Comparison of ENCODE assay signal across 19 cellular contexts in the genomic region with DNA sequence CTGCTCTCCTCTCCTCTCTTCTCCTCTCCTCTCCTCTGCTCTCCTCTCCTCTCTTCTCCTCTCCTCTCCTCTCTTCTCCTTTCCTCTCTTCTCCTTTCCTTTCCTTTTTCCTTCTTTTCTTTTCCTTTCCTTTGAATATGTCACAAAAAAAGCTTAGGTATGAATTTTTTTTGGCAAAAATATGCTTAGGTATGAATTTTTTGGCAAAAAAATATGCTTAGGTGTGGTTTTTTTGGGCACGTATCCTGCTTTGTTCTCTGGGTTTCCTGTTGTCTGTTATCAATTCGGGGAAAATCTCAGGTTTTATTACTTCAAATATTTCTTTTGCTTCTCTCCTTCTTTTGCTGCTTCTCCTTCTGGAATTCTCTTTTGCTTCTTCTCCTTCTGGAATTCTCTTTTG.
DNase-seq lines count a peak whose midpoint lies in the region; ATAC-seq, FAIRE-seq and TF ChIP-seq lines count a peak whose summit lies in the region.
"Had no signal": no experiment of that assay in that cellular context is flagged by ENCODE, and none has a peak within 500 bp of the region (broad histone marks: within the 10 kb centered on the region; RNA-seq: fewer than 3 reads in every experiment).

No MANE protein-coding gene starts in this region.

- no peaks in the 10 kb centered on the region for H3K9me3 ChIP-seq in A549
- no peaks in the 10 kb centered on the region for H3K9me3 ChIP-seq in CD4-positive, CD25-positive, alpha-beta regulatory T cell (ENCODE audit: control insufficient read depth in 2 of 2, low read length in 2 of 2)
- no peaks in the 10 kb centered on the region for H3K9me3 ChIP-seq in T-helper 17 cell (ENCODE audit: control insufficient read depth, low read length, poor library complexity, severe bottlenecking)
- H3K9me3 ChIP-seq in naive thymus-derived CD4-positive, alpha-beta T cell (ENCODE audit: control insufficient read depth in 2 of 3, low read length in 3 of 3): no peaks in the 10 kb centered on the region
- H3K9me3 ChIP-seq in gastrocnemius medialis: no peaks in the 10 kb centered on the region
- H3K9me3 ChIP-seq: BLaER1 treated with 17β-estradiol and CSF1 and Interleukin-3, amounts not matched to agents 10 nM and 100 nM had no signal

- in situ Hi-C loops in gastrocnemius medialis (cut with MboI; ENCODE audit: low sequenced_read_pairs in 4 of 4): no loop called here

- H3K4me1 Mint-ChIP-seq in CD4-positive, CD25-positive, alpha-beta regulatory T cell: peaks cover 0 to 14% (median 5%) of the 10 kb centered on the region in 4 donors
- H3K4me1 Mint-ChIP-seq in T-helper 17 cell: peaks cover 18% of the 10 kb centered on the region
- peaks cover 5 to 31% (median 22%) of the 10 kb centered on the region in 7 donors for H3K4me1 Mint-ChIP-seq in naive thymus-derived CD4-positive, alpha-beta T cell
- H3K4me1 Mint-ChIP-seq in activated CD8-positive, alpha-beta T cell treated with anti-CD3 and anti-CD28 coated beads, Interleukin-2, amount 10 ng/mL, durations not matched to agents 7 days and 5 days (ENCODE audit: low read depth): peaks cover 11% of the 10 kb centered on the region
- H3K4me1 Mint-ChIP-seq: B cell, IgD-negative memory B cell had no signal

- H3K27ac ChIP-seq in A549: no peak overlapping the region
- H3K27ac ChIP-seq in CD4-positive, CD25-positive, alpha-beta regulatory T cell (ENCODE audit: insufficient read depth, low read length, poor library complexity, severe bottlenecking): no peak overlapping the region
- H3K27ac ChIP-seq in naive thymus-derived CD4-positive, alpha-beta T cell (ENCODE audit: low read depth, low read length): no peak overlapping the region
- H3K27ac ChIP-seq in gastrocnemius medialis: no peak overlapping the region
- H3K27ac ChIP-seq: BLaER1 treated with 17β-estradiol and CSF1 and Interleukin-3, amounts not matched to agents 10 nM and 100 nM had no signal

- POLR2A ChIA-PET in A549 (lab: Yijun Ruan, JAX): no interaction called here
- POLR2A ChIA-PET in naive thymus-derived CD4-positive, alpha-beta T cell (lab: Charles Lee): interaction anchor here (0.6 kb wide), 1 partner anchor 246 kb away, joined by 3 read pairs; no protein-coding TSS in a partner anchor
- POLR2A ChIA-PET in activated CD8-positive, alpha-beta T cell treated with anti-CD3 and anti-CD28 coated beads, Interleukin-2, amount 10 ng/mL, durations not matched to agents 7 days and 5 days (lab: Charles Lee): no interaction called here

- peaks cover 5% of the 10 kb centered on the region for H3K27me3 ChIP-seq in CD4-positive, CD25-positive, alpha-beta regulatory T cell (ENCODE audit: control insufficient read depth, insufficient read depth, low read length)
- H3K27me3 ChIP-seq in naive thymus-derived CD4-positive, alpha-beta T cell (ENCODE audit: control insufficient read depth in 2 of 2, insufficient read depth in 2 of 2, low read length in 2 of 2): peaks cover 0 to 4% of the 10 kb centered on the region in 2 donors
- H3K27me3 ChIP-seq in gastrocnemius medialis: no peaks in the 10 kb centered on the region

- no peak overlapping the region for H3K4me3 Mint-ChIP-seq in CD4-positive, CD25-positive, alpha-beta regulatory T cell
- H3K4me3 Mint-ChIP-seq in T-helper 17 cell: peak overlapping the region; percentile 62
- peak overlapping the region in 7 of 10 donors; percentile 11 to 71 (median 45) for H3K4me3 Mint-ChIP-seq in naive thymus-derived CD4-positive, alpha-beta T cell
- H3K4me3 Mint-ChIP-seq in activated CD8-positive, alpha-beta T cell treated with anti-CD3 and anti-CD28 coated beads, Interleukin-2, amount 10 ng/mL, durations not matched to agents 7 days and 5 days: no peak overlapping the region
- H3K4me3 Mint-ChIP-seq: B cell, GM23338 had no signal

- peaks cover 10% of the 10 kb centered on the region; the same call in 1 of the 3 replicates for H3K4me1 ChIP-seq in A549
- no peaks in the 10 kb centered on the region for H3K4me1 ChIP-seq in CD4-positive, CD25-positive, alpha-beta regulatory T cell (ENCODE audit: control insufficient read depth, insufficient read depth, low read length, poor library complexity, severe bottlenecking)
- H3K4me1 ChIP-seq in naive thymus-derived CD4-positive, alpha-beta T cell (ENCODE audit: control insufficient read depth in 2 of 2, insufficient read depth in 2 of 2, low read length in 2 of 2): peaks cover 3 to 16% of the 10 kb centered on the region in 2 donors
- H3K4me1 ChIP-seq in gastrocnemius medialis: no peaks in the 10 kb centered on the region

- H3K27ac Mint-ChIP-seq in CD4-positive, CD25-positive, alpha-beta regulatory T cell: peak overlapping the region in 2 of 3 donors; percentile 60 to 83
- H3K27ac Mint-ChIP-seq in T-helper 17 cell: peak overlapping the region; percentile 3
- peak overlapping the region in 5 of 9 donors; percentile 5 to 57 (median 43) for H3K27ac Mint-ChIP-seq in naive thymus-derived CD4-positive, alpha-beta T cell
- no peak overlapping the region for H3K27ac Mint-ChIP-seq in activated CD8-positive, alpha-beta T cell treated with anti-CD3 and anti-CD28 coated beads, Interleukin-2, amount 10 ng/mL, durations not matched to agents 7 days and 5 days
- H3K27ac Mint-ChIP-seq: B cell, GM23338, IgD-negative memory B cell had no signal

- intact Hi-C loops in naive thymus-derived CD4-positive, alpha-beta T cell (cut with micrococcal nuclease): no loop called here
- intact Hi-C loops in gastrocnemius medialis (cut with DNase I; ENCODE audit: low total_unique reads): no loop called here

- H3K4me3 ChIP-seq in A549 (no peak overlapping the region), gastrocnemius medialis (no peak overlapping the region)
- H3K4me3 ChIP-seq in CD4-positive, CD25-positive, alpha-beta regulatory T cell (ENCODE audit: low read depth, low read length): no peak overlapping the region
- H3K4me3 ChIP-seq in naive thymus-derived CD4-positive, alpha-beta T cell (ENCODE audit: low read length): no peak overlapping the region
- H3K4me3 ChIP-seq: BLaER1 treated with 17β-estradiol and CSF1 and Interleukin-3, amounts not matched to agents 10 nM and 100 nM; GM23338 had no signal

- TF ChIP-seq CTCF in A549 (IDR thresholded peaks at IDR 0.05): no peak
- TF ChIP-seq CTCF in gastrocnemius medialis (IDR thresholded peaks at IDR 0.05 in 4 of 5, conservative IDR thresholded peaks at IDR 0.05 in 1 of 5): no peak

- no peak for TF ChIP-seq RAD21 in A549 (conservative IDR thresholded peaks at IDR 0.05 in 1 of 2, IDR thresholded peaks at IDR 0.05 in 1 of 2)

- no peaks in the 10 kb centered on the region for H3K36me3 ChIP-seq in CD4-positive, CD25-positive, alpha-beta regulatory T cell (ENCODE audit: control insufficient read depth, insufficient read depth, low read length)
- H3K36me3 ChIP-seq in naive thymus-derived CD4-positive, alpha-beta T cell (ENCODE audit: control insufficient read depth in 2 of 3, insufficient read depth in 3 of 3, low read length in 3 of 3): no peaks in the 10 kb centered on the region
- no peaks in the 10 kb centered on the region for H3K36me3 ChIP-seq in gastrocnemius medialis
- H3K36me3 ChIP-seq: BLaER1 treated with 17β-estradiol and CSF1 and Interleukin-3, amounts not matched to agents 10 nM and 100 nM had no signal

- no peaks in the 10 kb centered on the region for H3K9me3 Mint-ChIP-seq in CD4-positive, CD25-positive, alpha-beta regulatory T cell
- no peaks in the 10 kb centered on the region for H3K9me3 Mint-ChIP-seq in naive thymus-derived CD4-positive, alpha-beta T cell
- no peaks in the 10 kb centered on the region for H3K9me3 Mint-ChIP-seq in activated CD8-positive, alpha-beta T cell treated with anti-CD3 and anti-CD28 coated beads, Interleukin-2, amount 10 ng/mL, durations not matched to agents 7 days and 5 days (ENCODE audit: insufficient read depth)

- FAIRE-seq in A549 (lab: Jason Lieb, UNC): no peak
- FAIRE-seq: GM12892, GM18507, H54 had no signal

- peaks cover 4% of the 10 kb centered on the region for H3K27me3 Mint-ChIP-seq in CD4-positive, CD25-positive, alpha-beta regulatory T cell
- H3K27me3 Mint-ChIP-seq in T-helper 17 cell: peaks cover 64% of the 10 kb centered on the region
- H3K27me3 Mint-ChIP-seq in naive thymus-derived CD4-positive, alpha-beta T cell: peaks cover 0 to 37% (median 13%) of the 10 kb centered on the region in 5 donors
- H3K27me3 Mint-ChIP-seq in activated CD8-positive, alpha-beta T cell treated with anti-CD3 and anti-CD28 coated beads, Interleukin-2, amount 10 ng/mL, durations not matched to agents 7 days and 5 days (ENCODE audit: low read depth): peaks cover 27% of the 10 kb centered on the region

- no peak for DNase-seq in A549 (ENCODE audit: low read depth in 1 of 2, low spot score in 1 of 2)
- DNase-seq in CD4-positive, CD25-positive, alpha-beta regulatory T cell: no peak
- DNase-seq in T-helper 17 cell: no peak
- DNase-seq in naive thymus-derived CD4-positive, alpha-beta T cell: peak in 3 of 9 donors; percentile 4 to 10 (median 6)
- DNase-seq in activated CD8-positive, alpha-beta T cell treated with anti-CD3 and anti-CD28 coated beads, Interleukin-2, amount 10 ng/mL, durations not matched to agents 7 days and 5 days: no peak
- DNase-seq in gastrocnemius medialis: no peak
- DNase-seq: DMS153, DMS79, GDM1, HCEC 1CT, KG1 had no signal

- ATAC-seq in A549 (no peak), T-helper 17 cell (no peak), GM19467 (IDR thresholded peaks at IDR 0.05; ENCODE audit: unreplicated experiment) (no peak), gastrocnemius medialis (no peak)
- ATAC-seq in CD4-positive, CD25-positive, alpha-beta regulatory T cell (ENCODE audit: low read depth in 2 of 2): no peak
- ATAC-seq in naive thymus-derived CD4-positive, alpha-beta T cell: no peak
- no peak for ATAC-seq in activated CD8-positive, alpha-beta T cell treated with anti-CD3 and anti-CD28 coated beads, Interleukin-2, amount 10 ng/mL, durations not matched to agents 7 days and 5 days
- ATAC-seq: GM23338 had no signal

- H3K4me2 ChIP-seq in A549: no peak overlapping the region
- H3K4me2 ChIP-seq: BLaER1 treated with 17β-estradiol and CSF1 and Interleukin-3, amounts not matched to agents 10 nM and 100 nM; GM23338 had no signal

- TF ChIP-seq EP300 in A549 (IDR thresholded peaks at IDR 0.05): no peak

- CTCF ChIA-PET in A549 (lab: Yijun Ruan, JAX): no interaction called here
- CTCF ChIA-PET in naive thymus-derived CD4-positive, alpha-beta T cell (lab: Charles Lee): no interaction called here
- CTCF ChIA-PET in activated CD8-positive, alpha-beta T cell treated with anti-CD3 and anti-CD28 coated beads, Interleukin-2, amount 10 ng/mL, durations not matched to agents 7 days and 5 days (lab: Charles Lee): no interaction called here

- no peaks in the 10 kb centered on the region for H3K36me3 Mint-ChIP-seq in CD4-positive, CD25-positive, alpha-beta regulatory T cell
- peaks cover 2% of the 10 kb centered on the region for H3K36me3 Mint-ChIP-seq in T-helper 17 cell (ENCODE audit: low read depth)
- H3K36me3 Mint-ChIP-seq in naive thymus-derived CD4-positive, alpha-beta T cell: no peaks in the 10 kb centered on the region
- no peaks in the 10 kb centered on the region for H3K36me3 Mint-ChIP-seq in activated CD8-positive, alpha-beta T cell treated with anti-CD3 and anti-CD28 coated beads, Interleukin-2, amount 10 ng/mL, durations not matched to agents 7 days and 5 days (ENCODE audit: low read depth)
- H3K36me3 Mint-ChIP-seq: IgD-negative memory B cell had no signal

- TF ChIP-seq POLR2A in A549 (IDR thresholded peaks at IDR 0.05; ENCODE audit: low read length) (no peak), gastrocnemius medialis (IDR thresholded peaks at IDR 0.05) (no peak)

- WGBS in A549 (ENCODE audit: missing lambda C conversion rate): 70% methylated on average over 2 of the region's 2 CpGs

Comparison
In these comparisons a context has a peak if more than half of its experiments do, and no peak if none do; other contexts are left out.
1. H3K4me3 Mint-ChIP-seq: peak in T-helper 17 cell (single experiment) and naive thymus-derived CD4-positive, alpha-beta T cell (7 of 10); none in CD4-positive, CD25-positive, alpha-beta regulatory T cell (0 of 4) and activated CD8-positive, alpha-beta T cell treated with anti-CD3 and anti-CD28 coated beads, Interleukin-2, amount 10 ng/mL, durations not matched to agents 7 days and 5 days (single experiment).